ENCODE assay signal across 5 cellular contexts in genomic region chrX:10636851-10637250, GRCh38.
"Had no signal": no experiment of that assay in that cellular context is flagged by ENCODE, and none has a peak within 500 bp of the region (broad histone marks: within the 10 kb centered on the region; RNA-seq: fewer than 3 reads in every experiment).

No MANE protein-coding gene starts in this region.

- H3K4me3 ChIP-seq: K562 had no signal

- H3K4me3 Mint-ChIP-seq: H9 had no signal

- H3K27ac Mint-ChIP-seq: H9 had no signal

- FAIRE-seq: H54, K562 had no signal

- H3K27ac ChIP-seq: HL-60 had no signal

- DNase-seq: KG1 had no signal
